ENCODE assay signal across 1 cellular context in genomic region chr1:59043796-59044195, GRCh38.
TF ChIP-seq lines count a peak whose summit lies in the region.

No MANE protein-coding gene starts in this region.

TF ChIP-seq in K562, 482 proteins besides CTCF, POLR2A, EP300 and RAD21 (continued from another document and continues in another):
- TF ChIP-seq, protein P1, sequence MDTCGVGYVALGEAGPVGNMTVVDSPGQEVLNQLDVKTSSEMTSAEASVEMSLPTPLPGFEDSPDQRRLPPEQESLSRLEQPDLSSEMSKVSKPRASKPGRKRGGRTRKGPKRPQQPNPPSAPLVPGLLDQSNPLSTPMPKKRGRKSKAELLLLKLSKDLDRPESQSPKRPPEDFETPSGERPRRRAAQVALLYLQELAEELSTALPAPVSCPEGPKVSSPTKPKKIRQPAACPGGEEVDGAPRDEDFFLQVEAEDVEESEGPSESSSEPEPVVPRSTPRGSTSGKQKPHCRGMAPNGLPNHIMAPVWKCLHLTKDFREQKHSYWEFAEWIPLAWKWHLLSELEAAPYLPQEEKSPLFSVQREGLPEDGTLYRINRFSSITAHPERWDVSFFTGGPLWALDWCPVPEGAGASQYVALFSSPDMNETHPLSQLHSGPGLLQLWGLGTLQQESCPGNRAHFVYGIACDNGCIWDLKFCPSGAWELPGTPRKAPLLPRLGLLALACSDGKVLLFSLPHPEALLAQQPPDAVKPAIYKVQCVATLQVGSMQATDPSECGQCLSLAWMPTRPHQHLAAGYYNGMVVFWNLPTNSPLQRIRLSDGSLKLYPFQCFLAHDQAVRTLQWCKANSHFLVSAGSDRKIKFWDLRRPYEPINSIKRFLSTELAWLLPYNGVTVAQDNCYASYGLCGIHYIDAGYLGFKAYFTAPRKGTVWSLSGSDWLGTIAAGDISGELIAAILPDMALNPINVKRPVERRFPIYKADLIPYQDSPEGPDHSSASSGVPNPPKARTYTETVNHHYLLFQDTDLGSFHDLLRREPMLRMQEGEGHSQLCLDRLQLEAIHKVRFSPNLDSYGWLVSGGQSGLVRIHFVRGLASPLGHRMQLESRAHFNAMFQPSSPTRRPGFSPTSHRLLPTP (IDR thresholded peaks at IDR 0.05; ENCODE audit: borderline replicate concordance, extremely low read depth, insufficient read length): no peak
- TF ChIP-seq CBFA2T2 (conservative IDR thresholded peaks at IDR 0.05): peak; percentile 51
- TF ChIP-seq, protein P2, sequence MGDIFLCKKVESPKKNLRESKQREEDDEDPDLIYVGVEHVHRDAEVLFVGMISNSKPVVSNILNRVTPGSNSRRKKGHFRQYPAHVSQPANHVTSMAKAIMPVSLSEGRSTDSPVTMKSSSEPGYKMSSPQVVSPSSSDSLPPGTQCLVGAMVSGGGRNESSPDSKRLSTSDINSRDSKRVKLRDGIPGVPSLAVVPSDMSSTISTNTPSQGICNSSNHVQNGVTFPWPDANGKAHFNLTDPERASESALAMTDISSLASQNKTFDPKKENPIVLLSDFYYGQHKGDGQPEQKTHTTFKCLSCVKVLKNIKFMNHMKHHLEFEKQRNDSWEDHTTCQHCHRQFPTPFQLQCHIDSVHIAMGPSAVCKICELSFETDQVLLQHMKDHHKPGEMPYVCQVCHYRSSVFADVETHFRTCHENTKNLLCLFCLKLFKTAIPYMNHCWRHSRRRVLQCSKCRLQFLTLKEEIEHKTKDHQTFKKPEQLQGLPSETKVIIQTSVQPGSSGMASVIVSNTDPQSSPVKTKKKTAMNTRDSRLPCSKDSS (IDR thresholded peaks at IDR 0.05; ENCODE audit: low read depth, partially characterized antibody): no peak
- TF ChIP-seq HNRNPL (IDR thresholded peaks at IDR 0.05; ENCODE audit: low read depth, low read length): no peak
- peak in 1 of 2 experiments; percentile 83; a peak in 2 of 4 replicates for TF ChIP-seq RCOR1 (IDR thresholded peaks at IDR 0.05; ENCODE audit: borderline replicate concordance in 1 of 2, low read depth in 2 of 2, low read length in 2 of 2)
- TF ChIP-seq ZNF695 (CRISPR knock-in tag; IDR thresholded peaks at IDR 0.05): no peak
- no peak for TF ChIP-seq ZBTB12 (CRISPR knock-in tag; IDR thresholded peaks at IDR 0.05)
- TF ChIP-seq SP1 (CRISPR knock-in tag; IDR thresholded peaks at IDR 0.05): no peak
- TF ChIP-seq FOXK1 (CRISPR knock-in tag; IDR thresholded peaks at IDR 0.05; ENCODE audit: borderline replicate concordance): no peak
- peak; percentile 22 for TF ChIP-seq DACH1 (IDR thresholded peaks at IDR 0.05; ENCODE audit: partially characterized antibody)
- no peak for TF ChIP-seq TAF15 (IDR thresholded peaks at IDR 0.05; ENCODE audit: low read depth, low read length)
- no peak for TF ChIP-seq XRCC5 (IDR thresholded peaks at IDR 0.05; ENCODE audit: low read depth, low read length)
- TF ChIP-seq, protein P3, sequence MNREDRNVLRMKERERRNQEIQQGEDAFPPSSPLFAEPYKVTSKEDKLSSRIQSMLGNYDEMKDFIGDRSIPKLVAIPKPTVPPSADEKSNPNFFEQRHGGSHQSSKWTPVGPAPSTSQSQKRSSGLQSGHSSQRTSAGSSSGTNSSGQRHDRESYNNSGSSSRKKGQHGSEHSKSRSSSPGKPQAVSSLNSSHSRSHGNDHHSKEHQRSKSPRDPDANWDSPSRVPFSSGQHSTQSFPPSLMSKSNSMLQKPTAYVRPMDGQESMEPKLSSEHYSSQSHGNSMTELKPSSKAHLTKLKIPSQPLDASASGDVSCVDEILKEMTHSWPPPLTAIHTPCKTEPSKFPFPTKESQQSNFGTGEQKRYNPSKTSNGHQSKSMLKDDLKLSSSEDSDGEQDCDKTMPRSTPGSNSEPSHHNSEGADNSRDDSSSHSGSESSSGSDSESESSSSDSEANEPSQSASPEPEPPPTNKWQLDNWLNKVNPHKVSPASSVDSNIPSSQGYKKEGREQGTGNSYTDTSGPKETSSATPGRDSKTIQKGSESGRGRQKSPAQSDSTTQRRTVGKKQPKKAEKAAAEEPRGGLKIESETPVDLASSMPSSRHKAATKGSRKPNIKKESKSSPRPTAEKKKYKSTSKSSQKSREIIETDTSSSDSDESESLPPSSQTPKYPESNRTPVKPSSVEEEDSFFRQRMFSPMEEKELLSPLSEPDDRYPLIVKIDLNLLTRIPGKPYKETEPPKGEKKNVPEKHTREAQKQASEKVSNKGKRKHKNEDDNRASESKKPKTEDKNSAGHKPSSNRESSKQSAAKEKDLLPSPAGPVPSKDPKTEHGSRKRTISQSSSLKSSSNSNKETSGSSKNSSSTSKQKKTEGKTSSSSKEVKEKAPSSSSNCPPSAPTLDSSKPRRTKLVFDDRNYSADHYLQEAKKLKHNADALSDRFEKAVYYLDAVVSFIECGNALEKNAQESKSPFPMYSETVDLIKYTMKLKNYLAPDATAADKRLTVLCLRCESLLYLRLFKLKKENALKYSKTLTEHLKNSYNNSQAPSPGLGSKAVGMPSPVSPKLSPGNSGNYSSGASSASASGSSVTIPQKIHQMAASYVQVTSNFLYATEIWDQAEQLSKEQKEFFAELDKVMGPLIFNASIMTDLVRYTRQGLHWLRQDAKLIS (CRISPR knock-in tag; IDR thresholded peaks at IDR 0.05): no peak
- TF ChIP-seq, protein P4, sequence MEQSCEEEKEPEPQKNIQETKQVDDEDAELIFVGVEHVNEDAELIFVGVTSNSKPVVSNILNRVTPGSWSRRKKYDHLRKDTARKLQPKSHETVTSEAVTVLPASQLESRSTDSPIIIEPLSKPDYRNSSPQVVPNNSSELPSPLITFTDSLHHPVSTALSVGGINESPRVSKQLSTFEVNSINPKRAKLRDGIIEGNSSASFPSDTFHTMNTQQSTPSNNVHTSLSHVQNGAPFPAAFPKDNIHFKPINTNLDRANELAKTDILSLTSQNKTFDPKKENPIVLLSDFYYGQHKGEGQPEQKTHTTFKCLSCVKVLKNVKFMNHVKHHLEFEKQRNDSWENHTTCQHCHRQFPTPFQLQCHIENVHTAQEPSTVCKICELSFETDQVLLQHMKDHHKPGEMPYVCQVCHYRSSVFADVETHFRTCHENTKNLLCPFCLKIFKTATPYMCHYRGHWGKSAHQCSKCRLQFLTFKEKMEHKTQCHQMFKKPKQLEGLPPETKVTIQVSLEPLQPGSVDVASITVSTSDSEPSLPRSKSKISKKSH (CRISPR knock-in tag; IDR thresholded peaks at IDR 0.05): no peak
- no peak for TF ChIP-seq RBFOX2 (IDR thresholded peaks at IDR 0.05; ENCODE audit: low read depth, low read length)
- no peak for TF ChIP-seq RUNX1 (IDR thresholded peaks at IDR 0.05; ENCODE audit: low read depth)
- TF ChIP-seq EHMT2 (IDR thresholded peaks at IDR 0.05): 0 out of 2 replicates have a peak, but pooled peaks have one; percentile 8
- TF ChIP-seq ETV6 (IDR thresholded peaks at IDR 0.05; ENCODE audit: borderline replicate concordance in 1 of 2, low read depth in 2 of 2, low read length in 1 of 2): peak in 1 of 2 experiments; percentile 55; a peak in 1 of 4 replicates
- TF ChIP-seq ETV6 (CRISPR knock-in tag; IDR thresholded peaks at IDR 0.05; ENCODE audit: borderline replicate concordance): no peak
- no peak for TF ChIP-seq RFX7 (CRISPR knock-in tag; IDR thresholded peaks at IDR 0.05)
- TF ChIP-seq, protein P5, sequence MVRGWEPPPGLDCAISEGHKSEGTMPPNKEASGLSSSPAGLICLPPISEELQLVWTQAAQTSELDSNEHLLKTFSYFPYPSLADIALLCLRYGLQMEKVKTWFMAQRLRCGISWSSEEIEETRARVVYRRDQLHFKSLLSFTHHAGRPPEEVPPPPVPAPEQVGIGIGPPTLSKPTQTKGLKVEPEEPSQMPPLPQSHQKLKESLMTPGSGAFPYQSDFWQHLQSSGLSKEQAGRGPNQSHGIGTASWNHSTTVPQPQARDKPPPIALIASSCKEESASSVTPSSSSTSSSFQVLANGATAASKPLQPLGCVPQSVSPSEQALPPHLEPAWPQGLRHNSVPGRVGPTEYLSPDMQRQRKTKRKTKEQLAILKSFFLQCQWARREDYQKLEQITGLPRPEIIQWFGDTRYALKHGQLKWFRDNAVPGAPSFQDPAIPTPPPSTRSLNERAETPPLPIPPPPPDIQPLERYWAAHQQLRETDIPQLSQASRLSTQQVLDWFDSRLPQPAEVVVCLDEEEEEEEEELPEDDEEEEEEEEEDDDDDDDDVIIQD (CRISPR knock-in tag; IDR thresholded peaks at IDR 0.05): no peak
- TF ChIP-seq, protein P6, sequence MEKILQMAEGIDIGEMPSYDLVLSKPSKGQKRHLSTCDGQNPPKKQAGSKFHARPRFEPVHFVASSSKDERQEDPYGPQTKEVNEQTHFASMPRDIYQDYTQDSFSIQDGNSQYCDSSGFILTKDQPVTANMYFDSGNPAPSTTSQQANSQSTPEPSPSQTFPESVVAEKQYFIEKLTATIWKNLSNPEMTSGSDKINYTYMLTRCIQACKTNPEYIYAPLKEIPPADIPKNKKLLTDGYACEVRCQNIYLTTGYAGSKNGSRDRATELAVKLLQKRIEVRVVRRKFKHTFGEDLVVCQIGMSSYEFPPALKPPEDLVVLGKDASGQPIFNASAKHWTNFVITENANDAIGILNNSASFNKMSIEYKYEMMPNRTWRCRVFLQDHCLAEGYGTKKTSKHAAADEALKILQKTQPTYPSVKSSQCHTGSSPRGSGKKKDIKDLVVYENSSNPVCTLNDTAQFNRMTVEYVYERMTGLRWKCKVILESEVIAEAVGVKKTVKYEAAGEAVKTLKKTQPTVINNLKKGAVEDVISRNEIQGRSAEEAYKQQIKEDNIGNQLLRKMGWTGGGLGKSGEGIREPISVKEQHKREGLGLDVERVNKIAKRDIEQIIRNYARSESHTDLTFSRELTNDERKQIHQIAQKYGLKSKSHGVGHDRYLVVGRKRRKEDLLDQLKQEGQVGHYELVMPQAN (IDR thresholded peaks at IDR 0.05; ENCODE audit: borderline replicate concordance): no peak
- TF ChIP-seq POU5F1 (IDR thresholded peaks at IDR 0.05; ENCODE audit: borderline replicate concordance, low read depth, low read length, partially characterized antibody): no peak
- peak; percentile 78 for TF ChIP-seq FOSL1 (tag; conservative IDR thresholded peaks at IDR 0.05)
- no peak for TF ChIP-seq MBD2 (IDR thresholded peaks at IDR 0.05; ENCODE audit: borderline replicate concordance, low read depth)
- TF ChIP-seq HNRNPK (IDR thresholded peaks at IDR 0.05; ENCODE audit: low read depth, low read length, poor library complexity, severe bottlenecking): no peak
- TF ChIP-seq, protein P7, sequence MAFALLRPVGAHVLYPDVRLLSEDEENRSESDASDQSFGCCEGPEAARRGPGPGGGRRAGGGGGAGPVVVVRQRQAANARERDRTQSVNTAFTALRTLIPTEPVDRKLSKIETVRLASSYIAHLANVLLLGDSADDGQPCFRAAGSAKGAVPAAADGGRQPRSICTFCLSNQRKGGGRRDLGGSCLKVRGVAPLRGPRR (CRISPR knock-in tag; IDR thresholded peaks at IDR 0.05): no peak
- TF ChIP-seq, protein P8, sequence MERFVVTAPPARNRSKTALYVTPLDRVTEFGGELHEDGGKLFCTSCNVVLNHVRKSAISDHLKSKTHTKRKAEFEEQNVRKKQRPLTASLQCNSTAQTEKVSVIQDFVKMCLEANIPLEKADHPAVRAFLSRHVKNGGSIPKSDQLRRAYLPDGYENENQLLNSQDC (CRISPR knock-in tag; IDR thresholded peaks at IDR 0.05): no peak
- no peak for TF ChIP-seq YBX1 (IDR thresholded peaks at IDR 0.05)
- no peak for TF ChIP-seq POLR3A (IDR thresholded peaks at IDR 0.05; ENCODE audit: borderline replicate concordance, extremely low read depth, insufficient read depth, insufficient read length)
- TF ChIP-seq, protein P9, sequence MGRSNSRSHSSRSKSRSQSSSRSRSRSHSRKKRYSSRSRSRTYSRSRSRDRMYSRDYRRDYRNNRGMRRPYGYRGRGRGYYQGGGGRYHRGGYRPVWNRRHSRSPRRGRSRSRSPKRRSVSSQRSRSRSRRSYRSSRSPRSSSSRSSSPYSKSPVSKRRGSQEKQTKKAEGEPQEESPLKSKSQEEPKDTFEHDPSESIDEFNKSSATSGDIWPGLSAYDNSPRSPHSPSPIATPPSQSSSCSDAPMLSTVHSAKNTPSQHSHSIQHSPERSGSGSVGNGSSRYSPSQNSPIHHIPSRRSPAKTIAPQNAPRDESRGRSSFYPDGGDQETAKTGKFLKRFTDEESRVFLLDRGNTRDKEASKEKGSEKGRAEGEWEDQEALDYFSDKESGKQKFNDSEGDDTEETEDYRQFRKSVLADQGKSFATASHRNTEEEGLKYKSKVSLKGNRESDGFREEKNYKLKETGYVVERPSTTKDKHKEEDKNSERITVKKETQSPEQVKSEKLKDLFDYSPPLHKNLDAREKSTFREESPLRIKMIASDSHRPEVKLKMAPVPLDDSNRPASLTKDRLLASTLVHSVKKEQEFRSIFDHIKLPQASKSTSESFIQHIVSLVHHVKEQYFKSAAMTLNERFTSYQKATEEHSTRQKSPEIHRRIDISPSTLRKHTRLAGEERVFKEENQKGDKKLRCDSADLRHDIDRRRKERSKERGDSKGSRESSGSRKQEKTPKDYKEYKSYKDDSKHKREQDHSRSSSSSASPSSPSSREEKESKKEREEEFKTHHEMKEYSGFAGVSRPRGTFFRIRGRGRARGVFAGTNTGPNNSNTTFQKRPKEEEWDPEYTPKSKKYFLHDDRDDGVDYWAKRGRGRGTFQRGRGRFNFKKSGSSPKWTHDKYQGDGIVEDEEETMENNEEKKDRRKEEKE (IDR thresholded peaks at IDR 0.05; ENCODE audit: borderline replicate concordance in 1 of 2, control insufficient read depth in 1 of 2, low read depth in 2 of 2, low read length in 1 of 2): no peak
- TF ChIP-seq MECOM (CRISPR knock-in tag; IDR thresholded peaks at IDR 0.05): peak; percentile 45; the same call in 1 of the 2 replicates
- TF ChIP-seq ZNF282 (CRISPR knock-in tag; IDR thresholded peaks at IDR 0.05): no peak
- TF ChIP-seq ZNF23 (CRISPR knock-in tag; IDR thresholded peaks at IDR 0.05): no peak
- TF ChIP-seq BMI1 (IDR thresholded peaks at IDR 0.05; ENCODE audit: low read length): no peak
- no peak for TF ChIP-seq OTX1 (CRISPR knock-in tag; IDR thresholded peaks at IDR 0.05)
- no peak for TF ChIP-seq KAT7 (CRISPR knock-in tag; IDR thresholded peaks at IDR 0.05; ENCODE audit: borderline replicate concordance)
